8 cellular contexts compared by ENCODE assay signal in genomic region chr7:103573479-103574058, GRCh38.
DNase-seq lines count a peak whose midpoint lies in the region; ATAC-seq and TF ChIP-seq lines count a peak whose summit lies in the region.

No MANE protein-coding gene starts in this region.

- H3K4me3 ChIP-seq in Panc1 (ENCODE audit: low read depth in 2 of 2, low read length in 2 of 2) = no peak overlapping the region
- no peak overlapping the region for H3K4me3 ChIP-seq in gastrocnemius medialis

- peaks cover 3 to 5% (median 3%) of the 10 kb centered on the region in 3 donors for H3K27me3 Mint-ChIP-seq in CD14-positive monocyte (ENCODE audit: low read depth in 3 of 3)

- ATAC-seq in Panc1 = no peak
- no peak for ATAC-seq in gastrocnemius medialis
- no peak for ATAC-seq in GM18907 (IDR thresholded peaks at IDR 0.05; ENCODE audit: unreplicated experiment)
- no peak for ATAC-seq in GM21528 (IDR thresholded peaks at IDR 0.05; ENCODE audit: low FRiP score, unreplicated experiment)

- H3K36me3 ChIP-seq in Panc1 (ENCODE audit: control insufficient read depth, insufficient read depth, low read length) (no peaks in the 10 kb centered on the region), gastrocnemius medialis (no peaks in the 10 kb centered on the region)

- DNase-seq in CD14-positive monocyte (ENCODE audit: low spot score) (no peak), HT1080 (ENCODE audit: low read depth) (peak; percentile 25), Panc1 (ENCODE audit: low read depth, low spot score) (peak; percentile 22), fibroblast of peridontal ligament (ENCODE audit: extremely low read depth) (peak; percentile 76), gastrocnemius medialis (no peak), epidermal melanocyte (ENCODE audit: insufficient read length, low spot score) (no peak)

- H3K4me1 ChIP-seq in Panc1 (ENCODE audit: control insufficient read depth, insufficient read depth, low read length) (no peaks in the 10 kb centered on the region), gastrocnemius medialis (no peaks in the 10 kb centered on the region)

- CTCF ChIA-PET in Panc1 (lab: Charles Lee) = interaction anchor here (0.8 kb wide), 1 partner anchor 413 kb away, joined by 3 read pairs; no protein-coding TSS in a partner anchor

- H3K27me3 ChIP-seq in Panc1 (ENCODE audit: control insufficient read depth, insufficient read depth, low read length) (0 out of 2 replicates have a peak, but pooled peaks cover 6% of the 10 kb centered on the region), gastrocnemius medialis (no peaks in the 10 kb centered on the region)

- no peak overlapping the region for H3K27ac Mint-ChIP-seq in CD14-positive monocyte

- TF ChIP-seq CTCF in CD14-positive monocyte (IDR thresholded peaks at IDR 0.05) (peak; percentile 72), Panc1 (IDR thresholded peaks at IDR 0.05) (peak; percentile 62; the same call in 1 of the 2 replicates), gastrocnemius medialis (IDR thresholded peaks at IDR 0.05 in 4 of 5, conservative IDR thresholded peaks at IDR 0.05 in 1 of 5) (peak in 3 of 5 experiments; percentile 48 to 64 (median 49))

- POLR2A ChIA-PET in Panc1 (lab: Charles Lee) = interaction anchor here (0.6 kb wide), 1 partner anchor 183 kb away, joined by 6 read pairs; no protein-coding TSS in a partner anchor

- no peaks in the 10 kb centered on the region for H3K9me3 ChIP-seq in Panc1 (ENCODE audit: control insufficient read depth, insufficient read depth, low read depth, low read length)
- no peaks in the 10 kb centered on the region for H3K9me3 ChIP-seq in gastrocnemius medialis

- in situ Hi-C loops in Panc1 (cut with HindIII; ENCODE audit: low pct_unique_long_range_greater_than_20kb, low sequenced_read_pairs) = no loop called here
- in situ Hi-C loops in gastrocnemius medialis (cut with MboI; ENCODE audit: low sequenced_read_pairs in 4 of 4) = loop anchor here in 2 of 4 donors (10.0 to 25.0 kb wide), 2 partner anchors 589 to 591 kb away; no protein-coding TSS in a partner anchor

- no peak overlapping the region for H3K27ac ChIP-seq in Panc1 (ENCODE audit: low read length)
- H3K27ac ChIP-seq in gastrocnemius medialis = no peak overlapping the region

- H3K4me3 Mint-ChIP-seq in CD14-positive monocyte = no peak overlapping the region

- no peaks in the 10 kb centered on the region for H3K9me3 Mint-ChIP-seq in CD14-positive monocyte

- H3K4me1 Mint-ChIP-seq in CD14-positive monocyte = no peaks in the 10 kb centered on the region

- TF ChIP-seq POLR2A in gastrocnemius medialis (IDR thresholded peaks at IDR 0.05) = no peak

- BruUV-seq in Panc1 (replicated peaks; lab: Mats Ljungman, UMichigan) = no TSS peak

- intact Hi-C loops in CD14-positive monocyte (cut with micrococcal nuclease) (loop anchor here in 1 of 2 donors (10.0 kb wide), 1 partner anchor 1341 kb away; no protein-coding TSS in a partner anchor), Panc1 (cut with micrococcal nuclease; ENCODE audit: unreplicated experiment) (loop anchor here (2.0 to 10.0 kb wide), 2 partner anchors 587 to 1341 kb away; no protein-coding TSS in a partner anchor), gastrocnemius medialis (cut with DNase I; ENCODE audit: low total_unique reads) (loop anchor here (2.0 kb wide), 1 partner anchor 583 kb away; no protein-coding TSS in a partner anchor)

- no peaks in the 10 kb centered on the region for H3K36me3 Mint-ChIP-seq in CD14-positive monocyte

Comparison
In these comparisons a context has a peak if more than half of its experiments do, and no peak if none do; other contexts are left out.
1. DNase-seq: peak in HT1080 (single experiment), Panc1 (single experiment) and fibroblast of peridontal ligament (single experiment); none in CD14-positive monocyte (single experiment), gastrocnemius medialis (0 of 2) and epidermal melanocyte (single experiment).
2. Peak in every context shown above with its lines, with median percentiles within 50 percentile points of each other: CTCF ChIP-seq.